8 cellular contexts compared by ENCODE assay signal in genomic region chr7:128862571-128863432, GRCh38. TPM values are rescaled to one million over a fixed set of nuclear protein-coding genes. Genes with fewer than 3 reads are reported as not detected.
DNase-seq lines count a peak whose midpoint lies in the region; ATAC-seq and TF ChIP-seq lines count a peak whose summit lies in the region.

ATP6V1F (plus strand) TSS chr7:128862856; CDS start chr7:128862905, 49 bp downstream.

- TF ChIP-seq CTCF in GM10248 (IDR thresholded peaks at IDR 0.05; ENCODE audit: control extremely low read depth, extremely low read depth, low read depth, missing control alignments) = no peak
- TF ChIP-seq CTCF in omental fat pad (IDR thresholded peaks at IDR 0.05) = no peak
- TF ChIP-seq CTCF in testis (IDR thresholded peaks at IDR 0.05) = peak in 2 of 3 experiments; percentile 15 to 16

- H3K27me3 Mint-ChIP-seq in activated naive CD8-positive, alpha-beta T cell = no peaks in the 10 kb centered on the region

- H3K4me3 Mint-ChIP-seq in activated naive CD8-positive, alpha-beta T cell = peak within 1 kb of the TSS; percentile 100

- CTCF ChIA-PET in GM10248 (lab: Yijun Ruan, JAX) = interaction anchor here (0.6 to 4.5 kb wide), 21 partner anchors 9 to 436 kb away, joined by 3 to 24 read pairs (median 6); no protein-coding TSS in a partner anchor

- H3K9me3 ChIP-seq in testis = no peaks in the 10 kb centered on the region

- POLR2A ChIA-PET in GM10248 (lab: Yijun Ruan, JAX) = interaction anchor here (0.7 kb wide), 1 partner anchor 21 kb away, joined by 4 read pairs; no protein-coding TSS in a partner anchor

- ATAC-seq in HG02610 (IDR thresholded peaks at IDR 0.05; ENCODE audit: unreplicated experiment) (peak; percentile 90), omental fat pad (ENCODE audit: low FRiP score) (peak; percentile 78)

- peak within 1 kb of the TSS; percentile 62 to 68 for H3K27ac ChIP-seq in testis

- H3K4me1 Mint-ChIP-seq in activated naive CD8-positive, alpha-beta T cell (ENCODE audit: low read depth) = peaks cover 24% of the 10 kb centered on the region

- peaks cover 23% of the 10 kb centered on the region for H3K4me1 ChIP-seq in testis

- peak within 1 kb of the TSS; percentile 98 for H3K27ac Mint-ChIP-seq in activated naive CD8-positive, alpha-beta T cell

- 1% methylated on average over 33 to 65 of the region's 65 CpGs for WGBS in testis, 2 donors

- peak; percentile 99 for DNase-seq in GM10248 (ENCODE audit: extremely low spot score)
- DNase-seq in NCI-H1105 (lab: John Stamatoyannopoulos, UW) = peak; percentile 97
- peak; percentile 95 for DNase-seq in SKM-1 treated with dmso at 0.1 percent for 144 hours (lab: John Stamatoyannopoulos, UW; ENCODE audit: unreplicated experiment)
- DNase-seq in glomerular endothelial cell (ENCODE audit: extremely low read depth, low read depth, low spot score) = peak; percentile 82
- DNase-seq in omental fat pad (ENCODE audit: low spot score) = peak; percentile 97
- peak; percentile 97 for DNase-seq in testis

- no peaks in the 10 kb centered on the region for H3K36me3 ChIP-seq in testis (ENCODE audit: low read depth, missing control alignments)

- no peaks in the 10 kb centered on the region for H3K27me3 ChIP-seq in testis

- intact Hi-C loops in testis (cut with DNase I; ENCODE audit: low total_unique reads) = no loop called here

- H3K36me3 Mint-ChIP-seq in activated naive CD8-positive, alpha-beta T cell = peaks cover 5% of the 10 kb centered on the region

- TF ChIP-seq POLR2A in testis (IDR thresholded peaks at IDR 0.05) = no peak

- H3K4me3 ChIP-seq in testis = peak within 1 kb of the TSS; percentile 71 to 94

- no peaks in the 10 kb centered on the region for H3K9me3 Mint-ChIP-seq in activated naive CD8-positive, alpha-beta T cell (ENCODE audit: low read depth)

RNA-seq across cellular contexts. Expression of gene ATP6V1F, which starts in this region (rescaled TPM):
- total RNA-seq in glomerular endothelial cell = 156 and 188 TPM in 2 replicates
- total RNA-seq in omental fat pad = 100 to 1,000 TPM in 3 of 4 donors, 10 to 100 TPM in 1; 86.7 to 186 (median 133) TPM
- 100 to 1,000 TPM; 133 to 166 TPM for total RNA-seq in testis
- 414 TPM for polyA plus RNA-seq in testis (ENCODE audit: insufficient read depth, low read depth, low replicate concordance)

Comparison
In these comparisons a context has a peak if more than half of its experiments do, and no peak if none do; other contexts are left out.
1. Peak in every context shown above with its lines: DNase-seq, ATAC-seq, H3K4me3 ChIP-seq and H3K27ac ChIP-seq.
2. CTCF ChIP-seq: peak in testis (2 of 3); none in GM10248 (single experiment) and omental fat pad (0 of 3).